Comparison of ENCODE assay signal across 11 cellular contexts in genomic region chr15:85723960-85724945, GRCh38.
A peak's percentile ranks its signal among the peaks of the same experiment; 100 is the strongest.
DNase-seq lines count a peak whose midpoint lies in the region; ATAC-seq and TF ChIP-seq lines count a peak whose summit lies in the region.
"Had no signal": no experiment of that assay in that cellular context is flagged by ENCODE, and none has a peak within 500 bp of the region (broad histone marks: within the 10 kb centered on the region; RNA-seq: fewer than 3 reads in every experiment).

No MANE protein-coding gene starts in this region.

- peak overlapping the region; percentile 65 for H3K4me3 Mint-ChIP-seq in stimulated activated effector memory CD8-positive, alpha-beta T cell treated with anti-CD3 and anti-CD28 coated beads, Interleukin-12 subunit alpha, Interleukin-12 subunit beta, amount 100 ng/mL, for 72 hours

- WGBS in hepatocyte (ENCODE audit: low lambda C conversion rate, missing lambda C conversion rate) = 72% methylated on average over 10 of the region's 10 CpGs

- peak; percentile 55 for ATAC-seq in GM19351 (IDR thresholded peaks at IDR 0.05; ENCODE audit: unreplicated experiment)
- ATAC-seq in activated naive CD4-positive, alpha-beta T cell treated with anti-CD3 and anti-CD28 coated beads, Interleukin-2, amount 50 U/mL, for 72 hours = peak; percentile 79 to 81
- peak; percentile 92 for ATAC-seq in stimulated activated effector memory CD8-positive, alpha-beta T cell treated with anti-CD3 and anti-CD28 coated beads, Interleukin-12 subunit alpha, Interleukin-12 subunit beta, amount 100 ng/mL, for 72 hours
- ATAC-seq in HG02973 (IDR thresholded peaks at IDR 0.05; ENCODE audit: unreplicated experiment) = no peak

- no peak overlapping the region for H3K4me3 ChIP-seq in hepatocyte
- H3K4me3 ChIP-seq: adrenal gland had no signal

- no peaks in the 10 kb centered on the region for H3K27me3 ChIP-seq in hepatocyte
- H3K27me3 ChIP-seq: adrenal gland had no signal

- TF ChIP-seq CTCF in hepatocyte (IDR thresholded peaks at IDR 0.05; ENCODE audit: poor library complexity) = no peak

- DNase-seq in activated naive CD4-positive, alpha-beta T cell treated with anti-CD3 and anti-CD28 coated beads, Interleukin-2, amount 50 U/mL, for 72 hours (ENCODE audit: low spot score in 2 of 2) = no peak
- DNase-seq in hepatocyte (ENCODE audit: low spot score) (no peak), NAMALWA (ENCODE audit: low spot score) (no peak), NCI-H1436 treated with DMSO at 0.1 percent for 48 hours (lab: John Stamatoyannopoulos, UW) (no peak), SHP77 treated with DMSO at 0.1 percent for 48 hours (lab: John Stamatoyannopoulos, UW) (no peak)
- no peak for DNase-seq in stimulated activated effector memory CD8-positive, alpha-beta T cell treated with anti-CD3 and anti-CD28 coated beads, Interleukin-12 subunit alpha, Interleukin-12 subunit beta, amount 100 ng/mL, for 72 hours (ENCODE audit: low spot score in 2 of 2)
- DNase-seq: adrenal gland, DMS153, midbrain had no signal

- H3K4me1 Mint-ChIP-seq in stimulated activated effector memory CD8-positive, alpha-beta T cell treated with anti-CD3 and anti-CD28 coated beads, Interleukin-12 subunit alpha, Interleukin-12 subunit beta, amount 100 ng/mL, for 72 hours = peaks cover 40% of the 10 kb centered on the region

- H3K27ac Mint-ChIP-seq in activated naive CD4-positive, alpha-beta T cell treated with anti-CD3 and anti-CD28 coated beads, Interleukin-2, amount 50 U/mL, for 72 hours = peak overlapping the region; percentile 86 to 98
- peak overlapping the region; percentile 89 for H3K27ac Mint-ChIP-seq in stimulated activated effector memory CD8-positive, alpha-beta T cell treated with anti-CD3 and anti-CD28 coated beads, Interleukin-12 subunit alpha, Interleukin-12 subunit beta, amount 100 ng/mL, for 72 hours

- H2AFZ ChIP-seq in hepatocyte = no peak overlapping the region

- H3K9me3 ChIP-seq in hepatocyte (ENCODE audit: low read depth) = no peaks in the 10 kb centered on the region
- H3K9me3 ChIP-seq: adrenal gland had no signal

- H4K20me1 ChIP-seq in hepatocyte (ENCODE audit: insufficient read depth, poor library complexity, severe bottlenecking) = no peaks in the 10 kb centered on the region

- H3K36me3 Mint-ChIP-seq in activated naive CD4-positive, alpha-beta T cell treated with anti-CD3 and anti-CD28 coated beads, Interleukin-2, amount 50 U/mL, for 72 hours = peaks cover 31 to 56% of the 10 kb centered on the region in 2 donors
- peaks cover 100% of the 10 kb centered on the region for H3K36me3 Mint-ChIP-seq in stimulated activated effector memory CD8-positive, alpha-beta T cell treated with anti-CD3 and anti-CD28 coated beads, Interleukin-12 subunit alpha, Interleukin-12 subunit beta, amount 100 ng/mL, for 72 hours

- no peaks in the 10 kb centered on the region for H3K9me3 Mint-ChIP-seq in activated naive CD4-positive, alpha-beta T cell treated with anti-CD3 and anti-CD28 coated beads, Interleukin-2, amount 50 U/mL, for 72 hours
- no peaks in the 10 kb centered on the region for H3K9me3 Mint-ChIP-seq in stimulated activated effector memory CD8-positive, alpha-beta T cell treated with anti-CD3 and anti-CD28 coated beads, Interleukin-12 subunit alpha, Interleukin-12 subunit beta, amount 100 ng/mL, for 72 hours

- no peaks in the 10 kb centered on the region for H3K9me2 ChIP-seq in hepatocyte (replicated peaks; ENCODE audit: insufficient read depth)

- peaks cover 12% of the 10 kb centered on the region for H3K4me1 ChIP-seq in hepatocyte (ENCODE audit: insufficient read depth)

- H3K36me3 ChIP-seq in hepatocyte (replicated peaks; ENCODE audit: insufficient read depth, low read depth) = peaks cover 9% of the 10 kb centered on the region

- H3K4me2 ChIP-seq in hepatocyte = no peak overlapping the region

- peak overlapping the region; percentile 74 for H3K27ac ChIP-seq in hepatocyte

- H3K79me2 ChIP-seq in hepatocyte = no peaks in the 10 kb centered on the region
